Comparison of ENCODE assay signal across 1 cellular context in the genomic region with DNA sequence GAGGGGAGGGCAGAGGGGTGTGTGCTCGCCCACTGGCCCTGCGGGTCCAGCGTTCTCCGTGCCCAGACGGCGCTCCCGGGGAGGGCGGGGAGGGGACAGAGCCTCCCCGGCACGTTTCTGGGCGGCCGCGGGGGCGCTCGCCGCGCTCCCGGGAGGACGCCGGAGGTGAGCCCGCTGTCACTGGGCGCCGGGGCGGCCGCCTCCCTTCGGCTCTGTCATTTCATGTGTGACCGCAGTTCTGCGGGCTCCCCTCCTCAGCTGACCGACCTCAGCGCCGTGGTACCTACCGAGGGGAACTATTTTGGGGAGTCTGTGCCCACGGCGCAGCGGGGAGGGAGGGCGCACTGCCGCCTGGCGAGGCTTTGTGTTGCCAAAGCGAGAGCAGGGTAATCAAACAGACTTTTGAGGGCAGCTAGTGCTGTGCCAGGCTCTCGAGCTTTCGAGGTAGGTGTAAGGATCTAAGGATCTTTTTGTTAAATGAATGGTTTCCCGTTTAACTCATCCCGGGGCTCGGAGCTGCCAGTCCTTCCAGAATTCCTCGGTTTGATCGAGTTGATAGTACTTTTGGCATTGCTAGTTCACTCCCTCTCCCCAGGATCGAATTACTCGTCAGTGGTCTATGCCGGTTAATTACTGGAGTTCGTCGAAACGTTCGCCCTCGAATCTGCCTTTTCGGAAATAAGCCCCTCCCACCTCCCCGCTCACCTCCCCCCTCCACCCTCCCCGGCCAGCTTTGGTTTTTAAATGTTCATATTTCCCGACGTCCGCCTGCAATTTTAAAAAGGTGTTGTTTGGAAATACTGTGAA.
TF ChIP-seq lines count a peak whose summit lies in the region.

No MANE protein-coding gene starts in this region.

TF ChIP-seq in K562, 482 proteins besides CTCF, POLR2A, EP300 and RAD21 (continued from another document and continues in another):
- TF ChIP-seq ATF6 (CRISPR knock-in tag; IDR thresholded peaks at IDR 0.05) (no peak), ZNF707 (CRISPR knock-in tag; conservative IDR thresholded peaks at IDR 0.05) (no peak), GATA2 (CRISPR knock-in tag; IDR thresholded peaks at IDR 0.05) (peak; percentile 38; the same call in 1 of the 2 replicates), NCOA1 (IDR thresholded peaks at IDR 0.05; ENCODE audit: low read depth) (no peak), YY1 (IDR thresholded peaks at IDR 0.05; ENCODE audit: borderline replicate concordance in 1 of 3, control insufficient read depth in 1 of 3, extremely low read depth in 1 of 3, insufficient read depth in 3 of 3, insufficient read length in 1 of 3, insufficient replicate concordance in 2 of 3, low read depth in 1 of 3, low read length in 2 of 3) (peak in 2 of 3 experiments; percentile 60 to 73), ATF7 (IDR thresholded peaks at IDR 0.05) (no peak), PHF8 (IDR thresholded peaks at IDR 0.05; ENCODE audit: borderline replicate concordance, low read length) (peak; percentile 44; the same call in 1 of the 2 replicates), NCOA6 (IDR thresholded peaks at IDR 0.05) (peak; percentile 78), BACH1 (tag; IDR thresholded peaks at IDR 0.05) (no peak), MTA2 (IDR thresholded peaks at IDR 0.05; ENCODE audit: low read depth) (no peak), SP1 (CRISPR knock-in tag; IDR thresholded peaks at IDR 0.05) (peak; percentile 65), ETV1 (tag; conservative IDR thresholded peaks at IDR 0.05; ENCODE audit: low read depth) (no peak), ZNF224 (CRISPR knock-in tag; IDR thresholded peaks at IDR 0.05) (no peak), ZNF121 (CRISPR knock-in tag; conservative IDR thresholded peaks at IDR 0.05) (no peak), ZNF133 (CRISPR knock-in tag; IDR thresholded peaks at IDR 0.05) (no peak), CCNT2 (IDR thresholded peaks at IDR 0.05; ENCODE audit: borderline replicate concordance, extremely low read depth, insufficient read length, low read depth, low read length) (peak; percentile 54), HMG20A (CRISPR knock-in tag; conservative IDR thresholded peaks at IDR 0.05) (no peak), BDP1 (IDR thresholded peaks at IDR 0.05; ENCODE audit: insufficient read depth, insufficient read length) (no peak), TFE3 (CRISPR knock-in tag; IDR thresholded peaks at IDR 0.05) (no peak), SMARCE1 (IDR thresholded peaks at IDR 0.05) (0 out of 2 replicates have a peak, but pooled peaks have one; percentile 46), NR2C2 (CRISPR knock-in tag; IDR thresholded peaks at IDR 0.05) (no peak), NR2C2 (tag; IDR thresholded peaks at IDR 0.05) (no peak), MYC (IDR thresholded peaks at IDR 0.05; ENCODE audit: low read depth, low read length) (no peak), MYC (CRISPR knock-in tag; IDR thresholded peaks at IDR 0.05; ENCODE audit: borderline replicate concordance, low read depth) (no peak), ZNF592 (IDR thresholded peaks at IDR 0.05) (no peak), E2F8 (IDR thresholded peaks at IDR 0.05; ENCODE audit: low read depth, partially characterized antibody) (no peak), ZNF780A (CRISPR knock-in tag; IDR thresholded peaks at IDR 0.05) (no peak), MTF1 (CRISPR knock-in tag; IDR thresholded peaks at IDR 0.05; ENCODE audit: borderline replicate concordance) (no peak), EP400 (IDR thresholded peaks at IDR 0.05) (no peak), HMGN3 (IDR thresholded peaks at IDR 0.05; ENCODE audit: borderline replicate concordance, extremely low read depth, insufficient read length, low read depth, low read length) (peak; percentile 61), RCOR1 (IDR thresholded peaks at IDR 0.05; ENCODE audit: borderline replicate concordance in 1 of 2, low read depth in 2 of 2, low read length in 2 of 2) (no peak), SMAD4 (CRISPR knock-in tag; conservative IDR thresholded peaks at IDR 0.05) (0 out of 2 replicates have a peak, but pooled peaks have one; percentile 45), HNRNPL (IDR thresholded peaks at IDR 0.05; ENCODE audit: low read depth, low read length) (0 out of 2 replicates have a peak, but pooled peaks have one; percentile 18), POLR3G (IDR thresholded peaks at IDR 0.05; ENCODE audit: extremely low read depth, insufficient read length, insufficient replicate concordance) (no peak), L3MBTL2 (IDR thresholded peaks at IDR 0.05) (peak; percentile 37; the same call in 1 of the 2 replicates), ZNF639 (CRISPR knock-in tag; conservative IDR thresholded peaks at IDR 0.05 in 1 of 2, IDR thresholded peaks at IDR 0.05 in 1 of 2) (no peak), ZSCAN29 (IDR thresholded peaks at IDR 0.05) (no peak), CSDE1 (IDR thresholded peaks at IDR 0.05) (no peak), TAF1 (IDR thresholded peaks at IDR 0.05; ENCODE audit: control insufficient read depth, extremely low read depth, insufficient read depth, low read length, severe bottlenecking) (peak; percentile 20), BCOR (IDR thresholded peaks at IDR 0.05) (peak; percentile 23; the same call in 1 of the 2 replicates), CTBP1 (IDR thresholded peaks at IDR 0.05; ENCODE audit: borderline replicate concordance) (peak; percentile 52; the same call in 1 of the 2 replicates), SMARCC2 (IDR thresholded peaks at IDR 0.05; ENCODE audit: low read depth) (no peak)
- TF ChIP-seq, protein P1, sequence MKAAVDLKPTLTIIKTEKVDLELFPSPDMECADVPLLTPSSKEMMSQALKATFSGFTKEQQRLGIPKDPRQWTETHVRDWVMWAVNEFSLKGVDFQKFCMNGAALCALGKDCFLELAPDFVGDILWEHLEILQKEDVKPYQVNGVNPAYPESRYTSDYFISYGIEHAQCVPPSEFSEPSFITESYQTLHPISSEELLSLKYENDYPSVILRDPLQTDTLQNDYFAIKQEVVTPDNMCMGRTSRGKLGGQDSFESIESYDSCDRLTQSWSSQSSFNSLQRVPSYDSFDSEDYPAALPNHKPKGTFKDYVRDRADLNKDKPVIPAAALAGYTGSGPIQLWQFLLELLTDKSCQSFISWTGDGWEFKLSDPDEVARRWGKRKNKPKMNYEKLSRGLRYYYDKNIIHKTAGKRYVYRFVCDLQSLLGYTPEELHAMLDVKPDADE (conservative IDR thresholded peaks at IDR 0.05; ENCODE audit: control insufficient read depth, low read depth, low read length), result peak; percentile 52; the same call in 1 of the 2 replicates
- TF ChIP-seq, protein P2, sequence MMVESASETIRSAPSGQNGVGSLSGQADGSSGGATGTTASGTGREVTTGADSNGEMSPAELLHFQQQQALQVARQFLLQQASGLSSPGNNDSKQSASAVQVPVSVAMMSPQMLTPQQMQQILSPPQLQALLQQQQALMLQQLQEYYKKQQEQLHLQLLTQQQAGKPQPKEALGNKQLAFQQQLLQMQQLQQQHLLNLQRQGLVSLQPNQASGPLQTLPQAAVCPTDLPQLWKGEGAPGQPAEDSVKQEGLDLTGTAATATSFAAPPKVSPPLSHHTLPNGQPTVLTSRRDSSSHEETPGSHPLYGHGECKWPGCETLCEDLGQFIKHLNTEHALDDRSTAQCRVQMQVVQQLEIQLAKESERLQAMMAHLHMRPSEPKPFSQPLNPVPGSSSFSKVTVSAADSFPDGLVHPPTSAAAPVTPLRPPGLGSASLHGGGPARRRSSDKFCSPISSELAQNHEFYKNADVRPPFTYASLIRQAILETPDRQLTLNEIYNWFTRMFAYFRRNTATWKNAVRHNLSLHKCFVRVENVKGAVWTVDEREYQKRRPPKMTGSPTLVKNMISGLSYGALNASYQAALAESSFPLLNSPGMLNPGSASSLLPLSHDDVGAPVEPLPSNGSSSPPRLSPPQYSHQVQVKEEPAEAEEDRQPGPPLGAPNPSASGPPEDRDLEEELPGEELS (CRISPR knock-in tag; IDR thresholded peaks at IDR 0.05; ENCODE audit: borderline replicate concordance), result no peak
- TF ChIP-seq, protein P3, sequence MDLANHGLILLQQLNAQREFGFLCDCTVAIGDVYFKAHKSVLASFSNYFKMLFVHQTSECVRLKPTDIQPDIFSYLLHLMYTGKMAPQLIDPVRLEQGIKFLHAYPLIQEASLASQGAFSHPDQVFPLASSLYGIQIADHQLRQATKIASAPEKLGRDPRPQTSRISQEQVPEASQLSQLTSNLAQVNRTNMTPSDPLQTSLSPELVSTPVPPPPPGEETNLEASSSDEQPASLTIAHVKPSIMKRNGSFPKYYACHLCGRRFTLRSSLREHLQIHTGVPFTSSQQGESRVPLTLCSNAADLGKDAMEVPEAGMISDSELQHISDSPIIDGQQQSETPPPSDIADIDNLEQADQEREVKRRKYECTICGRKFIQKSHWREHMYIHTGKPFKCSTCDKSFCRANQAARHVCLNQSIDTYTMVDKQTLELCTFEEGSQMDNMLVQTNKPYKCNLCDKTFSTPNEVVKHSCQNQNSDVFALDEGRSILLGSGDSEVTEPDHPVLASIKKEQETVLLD (IDR thresholded peaks at IDR 0.05), result no peak
